8 cellular contexts compared by ENCODE assay signal in genomic region chr19:11242864-11243797, GRCh38. TPM values are rescaled to one million over a fixed set of nuclear protein-coding genes. Genes with fewer than 3 reads are reported as not detected.
A peak's percentile ranks its signal among the peaks of the same experiment; 100 is the strongest.
DNase-seq lines count a peak whose midpoint lies in the region; ATAC-seq and TF ChIP-seq lines count a peak whose summit lies in the region.

No MANE protein-coding gene starts in this region.

- no peak overlapping the region for H3K23ac ChIP-seq in mesenchymal stem cell (ENCODE audit: low read length in 2 of 2)

- intact Hi-C loops in activated CD8-positive, alpha-beta T cell treated with anti-CD3 and anti-CD28 coated beads for 36 hours (cut with micrococcal nuclease), result no loop called here

- H2BK15ac ChIP-seq in mesenchymal stem cell (ENCODE audit: low read depth, poor library complexity, severe bottlenecking), result no peak overlapping the region

- H3K27ac Mint-ChIP-seq in activated CD8-positive, alpha-beta T cell treated with anti-CD3 and anti-CD28 coated beads for 36 hours, result no peak overlapping the region

- peaks cover 5% of the 10 kb centered on the region for H3K9me3 Mint-ChIP-seq in activated CD8-positive, alpha-beta T cell treated with anti-CD3 and anti-CD28 coated beads for 36 hours

- H3K4me1 ChIP-seq in mesenchymal stem cell (ENCODE audit: control insufficient read depth, insufficient read depth, low read depth, low read length), result peaks cover 8% of the 10 kb centered on the region

- H3K79me1 ChIP-seq in mesenchymal stem cell (replicated peaks; ENCODE audit: low read length, poor library complexity, severe bottlenecking), result no peaks in the 10 kb centered on the region

- H3K36me3 Mint-ChIP-seq in activated CD8-positive, alpha-beta T cell treated with anti-CD3 and anti-CD28 coated beads for 36 hours (ENCODE audit: low read depth), result peaks cover 2% of the 10 kb centered on the region

- no peak overlapping the region for H3K14ac ChIP-seq in mesenchymal stem cell (ENCODE audit: low read length in 2 of 2)

- POLR2A ChIA-PET in activated CD8-positive, alpha-beta T cell treated with anti-CD3 and anti-CD28 coated beads for 36 hours (lab: Charles Lee), result interaction anchor here (0.7 to 1.6 kb wide), 3 partner anchors 24 to 95 kb away, joined by 3 to 4 read pairs (median 3); no protein-coding TSS in a partner anchor

- H3K27me3 Mint-ChIP-seq in activated CD8-positive, alpha-beta T cell treated with anti-CD3 and anti-CD28 coated beads for 36 hours, result peaks cover 16% of the 10 kb centered on the region

- H2AFZ ChIP-seq in mesenchymal stem cell (ENCODE audit: low read depth, low read length), result no peak overlapping the region

- H3K4me3 ChIP-seq in mesenchymal stem cell (ENCODE audit: insufficient read depth in 1 of 2, low read depth in 1 of 2, low read length in 2 of 2), result no peak overlapping the region

- peak overlapping the region; percentile 31 for H4K91ac ChIP-seq in mesenchymal stem cell (ENCODE audit: low read length)

- DNase-seq in H4 (ENCODE audit: low spot score), result peak; percentile 69
- DNase-seq in NCI-H69 (lab: John Stamatoyannopoulos, UW), result peak; percentile 85
- peak; percentile 93 for DNase-seq in activated CD8-positive, alpha-beta T cell treated with anti-CD3 and anti-CD28 coated beads for 36 hours
- peak; percentile 75 for DNase-seq in effector CD4-positive, alpha-beta T cell
- DNase-seq in mesenchymal stem cell, result peak; percentile 85
- peak; percentile 75 for DNase-seq in stimulated activated CD8-positive, alpha-beta memory T cell treated with anti-CD3 and anti-CD28 coated beads, Interleukin-15, amount 100 ng/mL, for 1 hour (ENCODE audit: low read depth)

- H3K36me3 ChIP-seq in mesenchymal stem cell (ENCODE audit: control insufficient read depth in 1 of 2, insufficient read depth in 2 of 2, low read depth in 1 of 2, low read length in 2 of 2), result peaks cover 62 to 74% of the 10 kb centered on the region in 2 experiments

- peak overlapping the region; percentile 35 for H2BK120ac ChIP-seq in mesenchymal stem cell (ENCODE audit: low read depth, low read length)

- peak overlapping the region; percentile 72 for H4K8ac ChIP-seq in mesenchymal stem cell (ENCODE audit: low read length)

- H2BK5ac ChIP-seq in mesenchymal stem cell (ENCODE audit: low read depth, low read length, poor library complexity, severe bottlenecking), result no peak overlapping the region

- no peak overlapping the region for H3K4me2 ChIP-seq in mesenchymal stem cell (ENCODE audit: low read length, poor library complexity, severe bottlenecking)

- H3K4me3 Mint-ChIP-seq in activated CD8-positive, alpha-beta T cell treated with anti-CD3 and anti-CD28 coated beads for 36 hours, result no peak overlapping the region

- peak overlapping the region in 1 of 2 experiments; percentile 52 for H3K18ac ChIP-seq in mesenchymal stem cell (ENCODE audit: low read depth in 1 of 2, low read length in 2 of 2)

- WGBS in mesenchymal stem cell, result 40% methylated on average over 44 of the region's 48 CpGs

- H3K27me3 ChIP-seq in mesenchymal stem cell (ENCODE audit: control insufficient read depth in 1 of 2, insufficient read depth in 1 of 2, low read length in 2 of 2), result no peaks in the 10 kb centered on the region

- ATAC-seq in activated CD8-positive, alpha-beta T cell treated with anti-CD3 and anti-CD28 coated beads for 36 hours, result peak; percentile 100
- no peak for ATAC-seq in GM21737 (IDR thresholded peaks at IDR 0.05; ENCODE audit: unreplicated experiment)

- peaks cover 5% of the 10 kb centered on the region for H3K4me1 Mint-ChIP-seq in activated CD8-positive, alpha-beta T cell treated with anti-CD3 and anti-CD28 coated beads for 36 hours (ENCODE audit: low read depth)

- H3K9ac ChIP-seq in mesenchymal stem cell (ENCODE audit: low read length), result no peak overlapping the region

- H3K4ac ChIP-seq in mesenchymal stem cell (ENCODE audit: low read depth in 1 of 2, low read length in 2 of 2), result peak overlapping the region in 1 of 2 experiments; percentile 37

- H2BK12ac ChIP-seq in mesenchymal stem cell (ENCODE audit: low read length in 2 of 2), result no peak overlapping the region

- H3K27ac ChIP-seq in C4-2B, result no peak overlapping the region
- no peak overlapping the region for H3K27ac ChIP-seq in mesenchymal stem cell (ENCODE audit: low read length, poor library complexity, severe bottlenecking)

- no peak overlapping the region for H2AK5ac ChIP-seq in mesenchymal stem cell (ENCODE audit: low read length, severe bottlenecking)

- peak; percentile 89 for TF ChIP-seq CTCF in C4-2B (conservative IDR thresholded peaks at IDR 0.05)
- peak; percentile 79 for TF ChIP-seq CTCF in activated CD8-positive, alpha-beta T cell treated with anti-CD3 and anti-CD28 coated beads for 36 hours (IDR thresholded peaks at IDR 0.05)

- CTCF ChIA-PET in activated CD8-positive, alpha-beta T cell treated with anti-CD3 and anti-CD28 coated beads for 36 hours (lab: Charles Lee), result interaction anchor here (0.7 to 2.3 kb wide), 10 partner anchors 8 to 239 kb away, joined by 3 to 9 read pairs (median 4); partner anchors contain the start of genes LDLR and SWSAP1

- peaks cover 4% of the 10 kb centered on the region for H3K9me3 ChIP-seq in mesenchymal stem cell (ENCODE audit: control insufficient read depth, low read length)

RNA-seq across cellular contexts. Expression of gene ANGPTL8, which starts 3.7 kb away (rescaled TPM):
- total RNA-seq in H4 (2014; rRNA removed; shearing (Covaris generic)), result not detected in 2 replicates
- total RNA-seq in activated CD8-positive, alpha-beta T cell treated with anti-CD3 and anti-CD28 coated beads for 36 hours, result not detected
- polyA plus RNA-seq in mesenchymal stem cell (2013, experiment 1 of 2), result 0.18 TPM
- not detected for polyA plus RNA-seq in mesenchymal stem cell (2013, experiment 2 of 2)

RNA-seq across cellular contexts. Expression of gene DOCK6, which starts 19.2 kb away (rescaled TPM):
- 3.3 and 3.9 TPM in 2 replicates for total RNA-seq in H4 (2014; rRNA removed; shearing (Covaris generic))
- 1 to 10 TPM; 4.5 to 7.9 TPM for total RNA-seq in activated CD8-positive, alpha-beta T cell treated with anti-CD3 and anti-CD28 coated beads for 36 hours
- polyA plus RNA-seq in mesenchymal stem cell (2013, experiment 1 of 2), result 16.4 TPM
- polyA plus RNA-seq in mesenchymal stem cell (2013, experiment 2 of 2), result 16.0 TPM

RNA-seq across cellular contexts. Expression of gene KANK2, which starts 45.8 kb away (rescaled TPM):
- 63.8 and 79.8 TPM in 2 replicates for total RNA-seq in H4 (2014; rRNA removed; shearing (Covaris generic))
- 1 to 10 TPM; 1.9 to 2.0 TPM for total RNA-seq in activated CD8-positive, alpha-beta T cell treated with anti-CD3 and anti-CD28 coated beads for 36 hours
- 197 TPM for polyA plus RNA-seq in mesenchymal stem cell (2013, experiment 1 of 2)
- 192 TPM for polyA plus RNA-seq in mesenchymal stem cell (2013, experiment 2 of 2)

RNA-seq across cellular contexts. Expression of gene TSPAN16, which starts 52.8 kb away (rescaled TPM):
- not detected in 2 replicates for total RNA-seq in H4 (2014; rRNA removed; shearing (Covaris generic))
- total RNA-seq in activated CD8-positive, alpha-beta T cell treated with anti-CD3 and anti-CD28 coated beads for 36 hours, result not detected
- polyA plus RNA-seq in mesenchymal stem cell (2013, experiment 1 of 2), result not detected
- not detected for polyA plus RNA-seq in mesenchymal stem cell (2013, experiment 2 of 2)

Comparison
In these comparisons a context has a peak if more than half of its experiments do, and no peak if none do; other contexts are left out.
1. RNA of gene KANK2, which starts 45.8 kb away (total RNA-seq): 63.8 to 79.8 TPM in H4; 1.9 to 2.0 TPM in activated CD8-positive, alpha-beta T cell treated with anti-CD3 and anti-CD28 coated beads for 36 hours; every median in the first group is over 10 times any median in the second.
2. Peak in every context shown above with its lines, with median percentiles within 50 percentile points of each other: DNase-seq.